Comparison of ENCODE assay signal across 5 cellular contexts in genomic region chr1:107051266-107051665, GRCh38.
TF ChIP-seq lines count a peak whose summit lies in the region.

No MANE protein-coding gene starts in this region.

TF ChIP-seq in HepG2, 621 proteins besides CTCF, POLR2A, EP300 and RAD21:
- TF ChIP-seq ZC3H4 (CRISPR knock-in tag; IDR thresholded peaks at IDR 0.05; ENCODE audit: borderline replicate concordance) (no peak), MAFF (IDR thresholded peaks at IDR 0.05; ENCODE audit: low read depth, low read length) (peak; percentile 77), MAFK (conservative IDR thresholded peaks at IDR 0.05 in 1 of 2, IDR thresholded peaks at IDR 0.05 in 1 of 2; ENCODE audit: low read length in 2 of 2) (peak; percentile 80 to 86), ASH2L (IDR thresholded peaks at IDR 0.05; ENCODE audit: insufficient read length, low read depth, low read length) (no peak), JARID2 (CRISPR knock-in tag; IDR thresholded peaks at IDR 0.05; ENCODE audit: insufficient replicate concordance) (no peak), ZNF160 (CRISPR knock-in tag; IDR thresholded peaks at IDR 0.05) (no peak), ZNF788 (CRISPR knock-in tag; IDR thresholded peaks at IDR 0.05; ENCODE audit: borderline replicate concordance) (no peak), NFE2L2 (IDR thresholded peaks at IDR 0.05; ENCODE audit: low read length) (peak; percentile 73)

TF ChIP-seq in A549, 52 proteins besides CTCF, POLR2A, EP300 and RAD21:
- no peak for TF ChIP-seq KDM5A (IDR thresholded peaks at IDR 0.05)
- TF ChIP-seq CEBPB (IDR thresholded peaks at IDR 0.05), result no peak
- TF ChIP-seq MAFK (IDR thresholded peaks at IDR 0.05; ENCODE audit: partially characterized antibody), result peak; percentile 35
- no peak for TF ChIP-seq KDM1A (IDR thresholded peaks at IDR 0.05; ENCODE audit: low read depth)

TF ChIP-seq in IMR-90, 13 proteins besides CTCF, POLR2A, EP300 and RAD21:
- no peak for TF ChIP-seq ELK1 (IDR thresholded peaks at IDR 0.05; ENCODE audit: borderline replicate concordance, low read depth, low read length)
- TF ChIP-seq BHLHE40 (IDR thresholded peaks at IDR 0.05; ENCODE audit: low read depth, low read length), result no peak
- no peak for TF ChIP-seq USF2 (IDR thresholded peaks at IDR 0.05; ENCODE audit: low read depth, low read length)
- TF ChIP-seq CHD1 (IDR thresholded peaks at IDR 0.05; ENCODE audit: low read depth, low read length), result no peak
- no peak for TF ChIP-seq FOS (IDR thresholded peaks at IDR 0.05; ENCODE audit: low read depth, low read length)
- TF ChIP-seq MAFK (IDR thresholded peaks at IDR 0.05; ENCODE audit: low read depth, low read length), result peak; percentile 82
- TF ChIP-seq RCOR1 (IDR thresholded peaks at IDR 0.05; ENCODE audit: insufficient replicate concordance, low read length), result no peak
- TF ChIP-seq NFE2L2 (IDR thresholded peaks at IDR 0.05; ENCODE audit: low read depth, low read length), result peak; percentile 83
- no peak for TF ChIP-seq CEBPB (IDR thresholded peaks at IDR 0.05; ENCODE audit: low read depth, low read length)
- no peak for TF ChIP-seq MXI1 (IDR thresholded peaks at IDR 0.05; ENCODE audit: borderline replicate concordance, low read depth, low read length)

TF ChIP-seq in K562, 482 proteins besides CTCF, POLR2A, EP300 and RAD21:
- TF ChIP-seq BACH1 (tag; IDR thresholded peaks at IDR 0.05), result no peak
- peak; percentile 72 for TF ChIP-seq C11orf30 (IDR thresholded peaks at IDR 0.05; ENCODE audit: low read depth)
- TF ChIP-seq ZNF316 (IDR thresholded peaks at IDR 0.05), result peak; percentile 87
- TF ChIP-seq MAFF (IDR thresholded peaks at IDR 0.05; ENCODE audit: low read length), result peak; percentile 53
- no peak for TF ChIP-seq IRF9 (tag; IDR thresholded peaks at IDR 0.05)
- TF ChIP-seq NFE2L1 (tag; IDR thresholded peaks at IDR 0.05; ENCODE audit: borderline replicate concordance, low read depth), result peak; percentile 33; the same call in 1 of the 2 replicates
- no peak for TF ChIP-seq GABPB1 (CRISPR knock-in tag; IDR thresholded peaks at IDR 0.05)
- TF ChIP-seq ZNF280B (CRISPR knock-in tag; IDR thresholded peaks at IDR 0.05), result no peak
- peak; percentile 74 for TF ChIP-seq MAFK (IDR thresholded peaks at IDR 0.05; ENCODE audit: low read length)
- peak; percentile 71 for TF ChIP-seq MAFG (tag; conservative IDR thresholded peaks at IDR 0.05)
- TF ChIP-seq ZBTB34 (CRISPR knock-in tag; IDR thresholded peaks at IDR 0.05), result no peak
- no peak for TF ChIP-seq ZFP1 (CRISPR knock-in tag; IDR thresholded peaks at IDR 0.05)

TF ChIP-seq in SK-N-SH, 30 proteins besides CTCF, POLR2A, EP300 and RAD21:
- no peak for TF ChIP-seq YY1 (IDR thresholded peaks at IDR 0.05; ENCODE audit: low read depth)
- no peak for TF ChIP-seq ELF1 (IDR thresholded peaks at IDR 0.05)
- TF ChIP-seq JUND (IDR thresholded peaks at IDR 0.05), result no peak
- no peak for TF ChIP-seq NRF1 (IDR thresholded peaks at IDR 0.05; ENCODE audit: low read depth, low read length)
- no peak for TF ChIP-seq GATA2 (CRISPR knock-in tag; IDR thresholded peaks at IDR 0.05)
- TF ChIP-seq FOXM1 (IDR thresholded peaks at IDR 0.05; ENCODE audit: low read depth), result no peak
- TF ChIP-seq PBX3 (IDR thresholded peaks at IDR 0.05), result no peak
- no peak for TF ChIP-seq RFX5 (IDR thresholded peaks at IDR 0.05; ENCODE audit: low read length)
- no peak for TF ChIP-seq MXI1 (IDR thresholded peaks at IDR 0.05; ENCODE audit: low read depth, low read length)
